In genomic region chr17:48577330-48577945, GRCh38 we compare ENCODE assay signal across 8 cellular contexts. TPM values are rescaled to one million over a fixed set of nuclear protein-coding genes. Genes with fewer than 3 reads are reported as not detected.
A peak's percentile ranks its signal among the peaks of the same experiment; 100 is the strongest.
DNase-seq lines count a peak whose midpoint lies in the region; ATAC-seq, FAIRE-seq and TF ChIP-seq lines count a peak whose summit lies in the region.

No MANE protein-coding gene starts in this region.

- ATAC-seq in GM18511 (IDR thresholded peaks at IDR 0.05; ENCODE audit: unreplicated experiment), result peak; percentile 8
- no peak for ATAC-seq in GM21390 (IDR thresholded peaks at IDR 0.05; ENCODE audit: unreplicated experiment)

- peaks cover 54% of the 10 kb centered on the region for H3K4me1 Mint-ChIP-seq in endothelial cell (ENCODE audit: unreplicated experiment)

- peaks cover 42% of the 10 kb centered on the region for H3K27me3 Mint-ChIP-seq in endothelial cell (ENCODE audit: unreplicated experiment)

- H3K27ac Mint-ChIP-seq in endothelial cell (ENCODE audit: unreplicated experiment), result no peak overlapping the region

- DNase-seq in NCI-H69 (lab: John Stamatoyannopoulos, UW), result peak; percentile 88
- DNase-seq in endothelial cell (ENCODE audit: low spot score), result no peak
- no peak for DNase-seq in AML-193 (lab: John Stamatoyannopoulos, UW)
- DNase-seq in RCC 7860 (ENCODE audit: low spot score), result no peak
- no peak for DNase-seq in AG08395 (ENCODE audit: low spot score)

- FAIRE-seq in RCC 7860 (lab: Jason Lieb, UNC), result no peak

- no peaks in the 10 kb centered on the region for H3K36me3 Mint-ChIP-seq in endothelial cell (ENCODE audit: low read depth, unreplicated experiment)

- H3K9me3 Mint-ChIP-seq in endothelial cell (ENCODE audit: unreplicated experiment), result no peaks in the 10 kb centered on the region

- H3K4me1 ChIP-seq in rectal smooth muscle tissue (ENCODE audit: control insufficient read depth, insufficient read depth, low read length), result peaks cover 40% of the 10 kb centered on the region

- H3K4me3 ChIP-seq in rectal smooth muscle tissue (ENCODE audit: low read length), result peak overlapping the region; percentile 65

- peak overlapping the region; percentile 28 for H3K9ac ChIP-seq in rectal smooth muscle tissue (ENCODE audit: low read length)

- H3K4me3 Mint-ChIP-seq in endothelial cell (ENCODE audit: unreplicated experiment), result peak overlapping the region; percentile 92

- H3K36me3 ChIP-seq in rectal smooth muscle tissue (ENCODE audit: control insufficient read depth, insufficient read depth, low read length), result no peaks in the 10 kb centered on the region

- no peak for TF ChIP-seq CTCF in endothelial cell (IDR thresholded peaks at IDR 0.05; ENCODE audit: unreplicated experiment)

- H3K27ac ChIP-seq in rectal smooth muscle tissue (ENCODE audit: low read depth, low read length), result peak overlapping the region; percentile 94

- H3K27me3 ChIP-seq in rectal smooth muscle tissue (ENCODE audit: control insufficient read depth, insufficient read depth, low read length), result no peaks in the 10 kb centered on the region

RNA-seq across cellular contexts. Expression of gene HOXB4, which starts 0.7 kb away (rescaled TPM):
- 6.5 TPM for total RNA-seq in endothelial cell (ENCODE audit: unreplicated experiment)

RNA-seq across cellular contexts. Expression of gene HOXB3, which starts 12.6 kb away (rescaled TPM):
- 17.7 TPM for total RNA-seq in endothelial cell (ENCODE audit: unreplicated experiment)

RNA-seq across cellular contexts. Expression of gene HOXB5, which starts 16.1 kb away (rescaled TPM):
- 0.59 TPM for total RNA-seq in endothelial cell (ENCODE audit: unreplicated experiment)

RNA-seq across cellular contexts. Expression of gene HOXB6, which starts 27.3 kb away (rescaled TPM):
- total RNA-seq in endothelial cell (ENCODE audit: unreplicated experiment), result 1.9 TPM

RNA-seq across cellular contexts. Expression of gene HOXB2, which starts 32.5 kb away (rescaled TPM):
- 5.6 TPM for total RNA-seq in endothelial cell (ENCODE audit: unreplicated experiment)
